ENCODE assay signal across 12 cellular contexts in the genomic region with DNA sequence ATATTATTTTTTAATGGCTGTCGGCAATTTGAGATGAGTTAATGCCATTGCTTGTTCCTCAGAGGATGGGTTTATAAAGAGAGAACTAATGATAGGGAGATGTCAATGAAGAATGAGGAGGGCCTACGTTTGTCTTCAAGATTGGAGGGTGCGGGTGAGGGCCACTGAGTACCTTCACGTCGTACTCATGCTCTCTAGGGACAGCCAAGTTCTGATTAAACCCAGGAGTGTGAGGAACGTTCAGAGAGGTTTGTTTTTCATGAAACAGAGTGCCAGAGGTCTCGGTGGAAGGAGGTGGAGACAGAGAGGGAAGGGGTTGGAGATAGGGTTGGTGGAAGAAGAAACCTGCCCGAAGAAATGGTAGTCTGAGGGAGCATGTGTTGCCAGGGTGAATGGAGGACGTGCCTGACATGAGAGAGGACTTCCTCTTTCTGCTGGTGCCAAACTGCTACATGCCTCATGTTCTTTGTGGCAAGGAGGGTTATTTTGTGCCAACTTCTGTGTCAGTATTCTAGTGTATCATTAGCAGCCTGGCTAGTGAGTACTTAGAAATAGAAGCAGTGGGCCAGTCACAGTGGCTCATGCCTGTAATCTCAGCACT. TPM values are rescaled to one million over a fixed set of nuclear protein-coding genes. Genes with fewer than 3 reads are reported as not detected.
DNase-seq lines count a peak whose midpoint lies in the region; ATAC-seq, FAIRE-seq and TF ChIP-seq lines count a peak whose summit lies in the region.
"Had no signal": no experiment of that assay in that cellular context is flagged by ENCODE, and none has a peak within 500 bp of the region (broad histone marks: within the 10 kb centered on the region; RNA-seq: fewer than 3 reads in every experiment).

No MANE protein-coding gene starts in this region.

- H3K4me1 Mint-ChIP-seq in central memory CD8-positive, alpha-beta T cell: peaks cover 8% of the 10 kb centered on the region

- TF ChIP-seq EP300 in HepG2 (IDR thresholded peaks at IDR 0.05; ENCODE audit: low read depth in 2 of 2, low read length in 2 of 2) (no peak), HepG2 (CRISPR knock-in tag; IDR thresholded peaks at IDR 0.05; ENCODE audit: borderline replicate concordance) (no peak)

- no peak for TF ChIP-seq CTCF in right lobe of liver (IDR thresholded peaks at IDR 0.05)
- no peak for TF ChIP-seq CTCF in HepG2 (CRISPR knock-in tag; IDR thresholded peaks at IDR 0.05)
- no peak for TF ChIP-seq CTCF in upper lobe of right lung (IDR thresholded peaks at IDR 0.05)

- H3K9ac ChIP-seq in HepG2 (ENCODE audit: insufficient read depth, low read depth, low read length): no peak overlapping the region

- H3K9me3 ChIP-seq in right lobe of liver (no peaks in the 10 kb centered on the region), HepG2 (ENCODE audit: low read length) (no peaks in the 10 kb centered on the region), upper lobe of right lung (no peaks in the 10 kb centered on the region)
- H3K9me3 ChIP-seq: esophagus squamous epithelium had no signal

- H4K20me1 ChIP-seq in HepG2 (ENCODE audit: insufficient read depth, low read length): no peaks in the 10 kb centered on the region

- no peak for TF ChIP-seq RAD21 in HepG2 (CRISPR knock-in tag; IDR thresholded peaks at IDR 0.05)

- H3K36me3 Mint-ChIP-seq in central memory CD8-positive, alpha-beta T cell (ENCODE audit: insufficient read depth): peaks cover 7% of the 10 kb centered on the region

- DNase-seq in right lobe of liver (no peak), HepG2 (ENCODE audit: low spot score) (no peak), NAMALWA (ENCODE audit: low spot score) (peak; percentile 61), upper lobe of right lung (no peak), erythroblast (lab: John Stamatoyannopoulos, UW) (no peak), LoVo (ENCODE audit: low spot score) (no peak)
- no peak for DNase-seq in central memory CD8-positive, alpha-beta T cell (ENCODE audit: low spot score in 2 of 2)
- DNase-seq: DMS 273 treated with DMSO at 0.1 percent for 48 hours, esophagus squamous epithelium, NCI-H187 treated with DMSO at 0.1 percent for 48 hours had no signal

- no peaks in the 10 kb centered on the region for H3K9me3 Mint-ChIP-seq in central memory CD8-positive, alpha-beta T cell
- H3K9me3 Mint-ChIP-seq: type B pancreatic cell had no signal

- H3K79me2 ChIP-seq in HepG2 (ENCODE audit: insufficient read depth, low read length): no peaks in the 10 kb centered on the region

- CTCF ChIA-PET in HepG2 (lab: Yijun Ruan, JAX; ENCODE audit: low intra/inter-chr PET ratio, low total read pairs): no interaction called here

- no peaks in the 10 kb centered on the region for H3K27me3 Mint-ChIP-seq in central memory CD8-positive, alpha-beta T cell
- H3K27me3 Mint-ChIP-seq: type B pancreatic cell had no signal

- H3K27me3 ChIP-seq in right lobe of liver: no peaks in the 10 kb centered on the region
- no peaks in the 10 kb centered on the region for H3K27me3 ChIP-seq in HepG2 (ENCODE audit: control insufficient read depth in 1 of 2, insufficient read depth in 2 of 2, low read length in 2 of 2)
- H3K27me3 ChIP-seq in upper lobe of right lung: no peaks in the 10 kb centered on the region
- H3K27me3 ChIP-seq: esophagus squamous epithelium had no signal

- H2AFZ ChIP-seq in HepG2 (ENCODE audit: low read length): no peak overlapping the region

- in situ Hi-C loops in HepG2 (cut with HindIII; ENCODE audit: extremely low pct_ligation_motif_present, low pct_unique_long_range_greater_than_20kb): no loop called here

- H3K36me3 ChIP-seq in right lobe of liver (peaks cover 0 to 29% (median 12%) of the 10 kb centered on the region in 4 donors), HepG2 (replicated peaks in 1 of 2; ENCODE audit: control insufficient read depth in 1 of 2, insufficient read depth in 2 of 2, low read length in 2 of 2) (no peaks in the 10 kb centered on the region), upper lobe of right lung (no peaks in the 10 kb centered on the region)

- H3K4me1 ChIP-seq in right lobe of liver (peaks cover 0 to 24% (median 8%) of the 10 kb centered on the region in 4 donors), HepG2 (ENCODE audit: insufficient read depth, low read length) (no peaks in the 10 kb centered on the region), upper lobe of right lung (no peaks in the 10 kb centered on the region)
- H3K4me1 ChIP-seq: esophagus squamous epithelium had no signal

- no peak for FAIRE-seq in HepG2 (lab: Jason Lieb, UNC)

- BruUV-seq in HepG2 (replicated peaks; lab: Mats Ljungman, UMichigan): no TSS peak

- POLR2A ChIA-PET in HepG2 (lab: Yijun Ruan, JAX): no interaction called here

- no peak for TF ChIP-seq POLR2A in right lobe of liver (IDR thresholded peaks at IDR 0.05)
- no peak for TF ChIP-seq POLR2A in HepG2 (IDR thresholded peaks at IDR 0.05; ENCODE audit: insufficient read depth in 1 of 2, low read depth in 2 of 2, low read length in 2 of 2)
- TF ChIP-seq POLR2A in erythroblast (IDR thresholded peaks at IDR 0.05; ENCODE audit: low read length): no peak

- no peak overlapping the region for H3K4me3 Mint-ChIP-seq in central memory CD8-positive, alpha-beta T cell
- H3K4me3 Mint-ChIP-seq: type B pancreatic cell had no signal

- H3K4me3 ChIP-seq in right lobe of liver (no peak overlapping the region), HepG2 (replicated peaks in 1 of 3; ENCODE audit: insufficient read depth in 1 of 3, low read depth in 2 of 3, low read length in 3 of 3) (no peak overlapping the region), upper lobe of right lung (no peak overlapping the region)
- H3K4me3 ChIP-seq: esophagus squamous epithelium had no signal

- intact Hi-C loops in right lobe of liver (cut with DNase I) (no loop called here), HepG2 (cut with micrococcal nuclease; ENCODE audit: unreplicated experiment) (no loop called here), upper lobe of right lung (cut with DNase I) (no loop called here)

- ATAC-seq in right lobe of liver: peak in 3 of 4 donors; percentile 5 to 60 (median 33)
- ATAC-seq in HepG2: no peak
- ATAC-seq in central memory CD8-positive, alpha-beta T cell (replicated peaks; ENCODE audit: extremely low read depth, poor library complexity, severe bottlenecking): no peak
- peak; percentile 35 for ATAC-seq in upper lobe of right lung
- no peak for ATAC-seq in GM21529 (IDR thresholded peaks at IDR 0.05; ENCODE audit: unreplicated experiment)

- no peak overlapping the region for H3K4me2 ChIP-seq in HepG2 (ENCODE audit: low read depth, low read length)

- WGBS in right lobe of liver (ENCODE audit: insufficient coverage, low coverage, low lambda C conversion rate, missing lambda C conversion rate): 56% methylated on average over 9 of the region's 9 CpGs
- WGBS in HepG2 (ENCODE audit: low lambda C conversion rate): 81% methylated on average over 9 of the region's 9 CpGs

- H3K27ac ChIP-seq in right lobe of liver (no peak overlapping the region), HepG2 (ENCODE audit: extremely low read length, insufficient read depth, low read length) (no peak overlapping the region), upper lobe of right lung (no peak overlapping the region)
- H3K27ac ChIP-seq: esophagus squamous epithelium had no signal

- peak overlapping the region; percentile 12 for H3K27ac Mint-ChIP-seq in central memory CD8-positive, alpha-beta T cell (ENCODE audit: low read depth)
- H3K27ac Mint-ChIP-seq: type B pancreatic cell had no signal

RNA-seq across cellular contexts. Expression of gene DHTKD1, which starts 8.9 kb away (rescaled TPM):
- total RNA-seq in right lobe of liver (100 to 1,000 TPM in 3 of 6 experiments, 10 to 100 TPM in 3; 65.8 to 166 (median 100) TPM), HepG2 (2016; rRNA removed; fragmentation: Illumina TruSeq; extraction: Trizol) (9.6 and 10.7 TPM in 2 replicates), upper lobe of right lung (16.7 TPM)
- 24.3 and 27.8 TPM in 2 replicates for total RNA-seq in HepG2 (2016; cell fraction: cytosol; rRNA removed; fragmentation: Illumina TruSeq; extraction: Trizol; ENCODE audit: low read depth)
- 10.6 and 11.0 TPM in 2 replicates for total RNA-seq in HepG2 (2016; cell fraction: insoluble cytoplasmic fraction; rRNA removed; fragmentation: Illumina TruSeq; extraction: Trizol)
- 19.5 and 22.7 TPM in 2 replicates for total RNA-seq in HepG2 (2016; cell fraction: membrane; rRNA removed; fragmentation: Illumina TruSeq; extraction: Trizol)
- total RNA-seq in HepG2 (2016; cell fraction: nucleus; rRNA removed; fragmentation: Illumina TruSeq; extraction: Trizol): 9.6 and 11.8 TPM in 2 replicates
- 9.0 and 14.1 TPM in 2 replicates for polyA plus RNA-seq in HepG2 (2011; rRNA removed)
- polyA plus RNA-seq in HepG2 (2011; cell fraction: cytosol; rRNA removed): 11.3 and 18.8 TPM in 2 replicates
- 6.8 and 9.1 TPM in 2 replicates for polyA plus RNA-seq in HepG2 (2011; cell fraction: nucleus; rRNA removed)
- polyA plus RNA-seq in HepG2 (2012): 6.1 and 6.4 TPM in 2 replicates
- 0.53 and 0.54 TPM in 2 replicates for polyA plus RNA-seq in HepG2 (2016; cell fraction: cytosol; fragmentation: Illumina TruSeq; extraction: Trizol; ENCODE audit: low read depth)
- 7.1 and 7.2 TPM in 2 replicates for polyA plus RNA-seq in HepG2 (2016; cell fraction: insoluble cytoplasmic fraction; fragmentation: Illumina TruSeq; extraction: Trizol; ENCODE audit: low read depth)
- 1.5 and 1.7 TPM in 2 replicates for polyA plus RNA-seq in HepG2 (2016; cell fraction: membrane; fragmentation: Illumina TruSeq; extraction: Trizol; ENCODE audit: low read depth)
- 8.5 and 11.5 TPM in 2 replicates for polyA plus RNA-seq in HepG2 (2016; cell fraction: nucleus; fragmentation: Illumina TruSeq; extraction: Trizol; ENCODE audit: insufficient read depth, low read depth)
- 39.7 and 93.9 TPM in 2 replicates for polyA minus RNA-seq in HepG2 (2011; rRNA and poly(A)+ RNA removed; ENCODE audit: low replicate concordance)
- polyA minus RNA-seq in HepG2 (2011; cell fraction: cytosol; rRNA and poly(A)+ RNA removed): 19.3 and 23.3 TPM in 2 replicates
- 17.2 and 20.1 TPM in 2 replicates for polyA minus RNA-seq in HepG2 (2011; cell fraction: nucleus; rRNA and poly(A)+ RNA removed)

RNA-seq across cellular contexts. Expression of gene UPF2, which starts 35.1 kb away (rescaled TPM):
- 10 to 100 TPM in 3 of 6 experiments, 1 to 10 TPM in 3; 8.7 to 12.6 (median 9.8) TPM for total RNA-seq in right lobe of liver
- 14.5 and 21.8 TPM in 2 replicates for total RNA-seq in HepG2 (2016; rRNA removed; fragmentation: Illumina TruSeq; extraction: Trizol)
- total RNA-seq in HepG2 (2016; cell fraction: cytosol; rRNA removed; fragmentation: Illumina TruSeq; extraction: Trizol; ENCODE audit: low read depth): 9.1 and 11.7 TPM in 2 replicates
- 15.1 and 21.6 TPM in 2 replicates for total RNA-seq in HepG2 (2016; cell fraction: insoluble cytoplasmic fraction; rRNA removed; fragmentation: Illumina TruSeq; extraction: Trizol)
- total RNA-seq in HepG2 (2016; cell fraction: membrane; rRNA removed; fragmentation: Illumina TruSeq; extraction: Trizol): 6.1 and 6.9 TPM in 2 replicates
- 17.2 and 19.6 TPM in 2 replicates for total RNA-seq in HepG2 (2016; cell fraction: nucleus; rRNA removed; fragmentation: Illumina TruSeq; extraction: Trizol)
- 5.7 and 6.2 TPM in 2 replicates for polyA plus RNA-seq in HepG2 (2011; rRNA removed)
- 2.8 and 4.5 TPM in 2 replicates for polyA plus RNA-seq in HepG2 (2011; cell fraction: cytosol; rRNA removed)
- 3.2 and 4.2 TPM in 2 replicates for polyA plus RNA-seq in HepG2 (2011; cell fraction: nucleus; rRNA removed)
- polyA plus RNA-seq in HepG2 (2012): 8.2 and 11.6 TPM in 2 replicates
- polyA plus RNA-seq in HepG2 (2016; cell fraction: cytosol; fragmentation: Illumina TruSeq; extraction: Trizol; ENCODE audit: low read depth): 0.57 and 0.61 TPM in 2 replicates
- polyA plus RNA-seq in HepG2 (2016; cell fraction: insoluble cytoplasmic fraction; fragmentation: Illumina TruSeq; extraction: Trizol; ENCODE audit: low read depth): 15.8 and 18.5 TPM in 2 replicates
- polyA plus RNA-seq in HepG2 (2016; cell fraction: membrane; fragmentation: Illumina TruSeq; extraction: Trizol; ENCODE audit: low read depth): 1.3 and 1.7 TPM in 2 replicates
- 14.3 and 16.1 TPM in 2 replicates for polyA plus RNA-seq in HepG2 (2016; cell fraction: nucleus; fragmentation: Illumina TruSeq; extraction: Trizol; ENCODE audit: insufficient read depth, low read depth)
- 2.5 and 5.9 TPM in 2 replicates for polyA minus RNA-seq in HepG2 (2011; rRNA and poly(A)+ RNA removed; ENCODE audit: low replicate concordance)
- polyA minus RNA-seq in HepG2 (2011; cell fraction: cytosol; rRNA and poly(A)+ RNA removed): 5.9 and 6.1 TPM in 2 replicates
- polyA minus RNA-seq in HepG2 (2011; cell fraction: nucleus; rRNA and poly(A)+ RNA removed): 18.9 and 21.9 TPM in 2 replicates
- 20.1 TPM for total RNA-seq in upper lobe of right lung

RNA-seq across cellular contexts. Expression of gene SEC61A2, which starts 51.8 kb away (rescaled TPM):
- total RNA-seq in right lobe of liver: 1 to 10 TPM; 3.6 to 7.5 (median 6.5) TPM
- 4.5 and 7.4 TPM in 2 replicates for total RNA-seq in HepG2 (2016; rRNA removed; fragmentation: Illumina TruSeq; extraction: Trizol)
- total RNA-seq in HepG2 (2016; cell fraction: cytosol; rRNA removed; fragmentation: Illumina TruSeq; extraction: Trizol; ENCODE audit: low read depth): 1.6 and 3.2 TPM in 2 replicates
- total RNA-seq in HepG2 (2016; cell fraction: insoluble cytoplasmic fraction; rRNA removed; fragmentation: Illumina TruSeq; extraction: Trizol): 3.9 and 9.7 TPM in 2 replicates
- 3.3 and 3.7 TPM in 2 replicates for total RNA-seq in HepG2 (2016; cell fraction: membrane; rRNA removed; fragmentation: Illumina TruSeq; extraction: Trizol)
- 13.4 and 18.7 TPM in 2 replicates for total RNA-seq in HepG2 (2016; cell fraction: nucleus; rRNA removed; fragmentation: Illumina TruSeq; extraction: Trizol)
- polyA plus RNA-seq in HepG2 (2011; rRNA removed): 5.0 and 5.5 TPM in 2 replicates
- 3.8 and 3.9 TPM in 2 replicates for polyA plus RNA-seq in HepG2 (2011; cell fraction: cytosol; rRNA removed)
- 8.4 and 8.6 TPM in 2 replicates for polyA plus RNA-seq in HepG2 (2011; cell fraction: nucleus; rRNA removed)
- polyA plus RNA-seq in HepG2 (2012): 3.5 and 4.0 TPM in 2 replicates
- 2.1 and 2.8 TPM in 2 replicates for polyA plus RNA-seq in HepG2 (2016; cell fraction: cytosol; fragmentation: Illumina TruSeq; extraction: Trizol; ENCODE audit: low read depth)
- polyA plus RNA-seq in HepG2 (2016; cell fraction: insoluble cytoplasmic fraction; fragmentation: Illumina TruSeq; extraction: Trizol; ENCODE audit: low read depth): 3.0 and 3.8 TPM in 2 replicates
- 2.4 and 3.6 TPM in 2 replicates for polyA plus RNA-seq in HepG2 (2016; cell fraction: membrane; fragmentation: Illumina TruSeq; extraction: Trizol; ENCODE audit: low read depth)
- polyA plus RNA-seq in HepG2 (2016; cell fraction: nucleus; fragmentation: Illumina TruSeq; extraction: Trizol; ENCODE audit: insufficient read depth, low read depth): 20.4 and 21.5 TPM in 2 replicates
- polyA minus RNA-seq in HepG2 (2011; rRNA and poly(A)+ RNA removed; ENCODE audit: low replicate concordance): 4.9 and 6.5 TPM in 2 replicates
- polyA minus RNA-seq in HepG2 (2011; cell fraction: cytosol; rRNA and poly(A)+ RNA removed): 2.9 and 4.6 TPM in 2 replicates
- 5.7 and 9.1 TPM in 2 replicates for polyA minus RNA-seq in HepG2 (2011; cell fraction: nucleus; rRNA and poly(A)+ RNA removed)
- total RNA-seq in upper lobe of right lung: 3.9 TPM

Comparison
In these comparisons a context has a peak if more than half of its experiments do, and no peak if none do; other contexts are left out.
1. ATAC-seq: peak in right lobe of liver (3 of 4) and upper lobe of right lung (single experiment); none in HepG2 (single experiment), central memory CD8-positive, alpha-beta T cell (single experiment) and GM21529 (single experiment).